ENCODE assay signal across 10 cellular contexts in genomic region chr11:74418509-74418895, GRCh38. TPM values are rescaled to one million over a fixed set of nuclear protein-coding genes. Genes with fewer than 3 reads are reported as not detected.
DNase-seq lines count a peak whose midpoint lies in the region; ATAC-seq and TF ChIP-seq lines count a peak whose summit lies in the region.
"Had no signal": no experiment of that assay in that cellular context is flagged by ENCODE, and none has a peak within 500 bp of the region (broad histone marks: within the 10 kb centered on the region; RNA-seq: fewer than 3 reads in every experiment).

No MANE protein-coding gene starts in this region.

- H3K36me3 ChIP-seq in SJSA1 (no peaks in the 10 kb centered on the region), thyroid gland (no peaks in the 10 kb centered on the region)
- H3K36me3 ChIP-seq: esophagus squamous epithelium had no signal

- H3K9me3 ChIP-seq in SJSA1 (replicated peaks): no peaks in the 10 kb centered on the region
- no peaks in the 10 kb centered on the region for H3K9me3 ChIP-seq in thyroid gland
- H3K9me3 ChIP-seq: esophagus squamous epithelium had no signal

- TF ChIP-seq CTCF in foreskin fibroblast (IDR thresholded peaks at IDR 0.05; ENCODE audit: low read depth, low read length): no peak
- no peak for TF ChIP-seq CTCF in thyroid gland (IDR thresholded peaks at IDR 0.05)
- TF ChIP-seq CTCF in GM20000 (IDR thresholded peaks at IDR 0.05; ENCODE audit: extremely low read depth, missing control alignments): no peak
- no peak for TF ChIP-seq CTCF in CD14-positive monocyte (IDR thresholded peaks at IDR 0.05)

- peak; percentile 38 to 75 for ATAC-seq in activated CD4-positive, CD25-positive, alpha-beta regulatory T cell treated with anti-CD3 and anti-CD28 coated beads, Interleukin-2, amount 50 U/mL, for 24 hours

- no peaks in the 10 kb centered on the region for H3K36me3 Mint-ChIP-seq in CD14-positive monocyte

- H3K9me3 Mint-ChIP-seq in CD14-positive monocyte: no peaks in the 10 kb centered on the region

- 26 to 42% methylated on average over 1 of the region's 1 CpG for WGBS in thyroid gland, 2 donors

- no peak overlapping the region for H3K27ac Mint-ChIP-seq in CD14-positive monocyte

- peak overlapping the region; percentile 57 for H3K27ac ChIP-seq in SJSA1
- H3K27ac ChIP-seq in thyroid gland: peak overlapping the region; percentile 94 to 98 (median 97)

- H3K4me1 Mint-ChIP-seq in CD14-positive monocyte: no peaks in the 10 kb centered on the region

- peaks cover 19% of the 10 kb centered on the region for H3K4me1 ChIP-seq in SJSA1 (replicated peaks)
- peaks cover 36 to 42% of the 10 kb centered on the region in 2 donors for H3K4me1 ChIP-seq in thyroid gland

- H3K27me3 Mint-ChIP-seq in CD14-positive monocyte (ENCODE audit: low read depth in 3 of 3): peaks cover 0 to 3% (median 0%) of the 10 kb centered on the region in 3 donors

- H3K4me3 Mint-ChIP-seq in CD14-positive monocyte: no peak overlapping the region

- H3K27me3 ChIP-seq in SJSA1 (replicated peaks): no peaks in the 10 kb centered on the region
- no peaks in the 10 kb centered on the region for H3K27me3 ChIP-seq in thyroid gland
- H3K27me3 ChIP-seq: esophagus squamous epithelium had no signal

- no peak for TF ChIP-seq POLR2A in thyroid gland (IDR thresholded peaks at IDR 0.05)

- DNase-seq in activated CD4-positive, CD25-positive, alpha-beta regulatory T cell (lab: John Stamatoyannopoulos, UW): no peak
- DNase-seq in SJSA1 (ENCODE audit: low read depth in 1 of 2, low spot score in 2 of 2) (peak in 1 of 2 experiments; percentile 64), foreskin fibroblast (peak; percentile 61 to 76), thyroid gland (no peak), GM20000 (ENCODE audit: low spot score) (no peak), middle frontal gyrus (ENCODE audit: extremely low spot score, low spot score) (no peak), CD14-positive monocyte (ENCODE audit: low spot score) (no peak)
- DNase-seq: esophagus squamous epithelium; stimulated activated CD4-positive, alpha-beta T cell treated with anti-CD3 and anti-CD28 coated beads, Interleukin-4, amount 100 ng/mL, for 4 hours had no signal

- H3K4me3 ChIP-seq in SJSA1 (no peak overlapping the region), foreskin fibroblast (ENCODE audit: low read depth in 1 of 2, low read length in 2 of 2) (no peak overlapping the region), thyroid gland (replicated peaks in 1 of 3) (no peak overlapping the region)
- H3K4me3 ChIP-seq: esophagus squamous epithelium had no signal

- intact Hi-C loops in thyroid gland (cut with DNase I) (no loop called here), CD14-positive monocyte (cut with micrococcal nuclease) (no loop called here)

RNA-seq across cellular contexts. Expression of gene PGM2L1, which starts 20.3 kb away (rescaled TPM):
- total RNA-seq in SJSA1 (2014; rRNA removed; shearing (Covaris generic)): 2.0 and 2.7 TPM in 2 replicates
- 10 to 100 TPM in 1 of 4 donors, 1 to 10 TPM in 3; 5.0 to 11.4 (median 5.6) TPM for total RNA-seq in thyroid gland
- polyA plus RNA-seq in CD14-positive monocyte: under 1 TPM; 0.62 to 0.81 TPM

RNA-seq across cellular contexts. Expression of gene KCNE3, which starts 48.8 kb away (rescaled TPM):
- total RNA-seq in SJSA1 (2014; rRNA removed; shearing (Covaris generic)): not detected in 2 replicates
- total RNA-seq in thyroid gland: 1 to 10 TPM; 3.9 to 7.9 (median 5.7) TPM
- 10 to 100 TPM; 29.9 to 41.0 TPM for polyA plus RNA-seq in CD14-positive monocyte

Comparison
In these comparisons a context has a peak if more than half of its experiments do, and no peak if none do; other contexts are left out.
1. DNase-seq: peak in foreskin fibroblast (2 of 2); none in activated CD4-positive, CD25-positive, alpha-beta regulatory T cell (0 of 4), thyroid gland (0 of 2), GM20000 (single experiment), middle frontal gyrus (single experiment) and CD14-positive monocyte (single experiment).